ENCODE assay signal across 1 cellular context in the genomic region with DNA sequence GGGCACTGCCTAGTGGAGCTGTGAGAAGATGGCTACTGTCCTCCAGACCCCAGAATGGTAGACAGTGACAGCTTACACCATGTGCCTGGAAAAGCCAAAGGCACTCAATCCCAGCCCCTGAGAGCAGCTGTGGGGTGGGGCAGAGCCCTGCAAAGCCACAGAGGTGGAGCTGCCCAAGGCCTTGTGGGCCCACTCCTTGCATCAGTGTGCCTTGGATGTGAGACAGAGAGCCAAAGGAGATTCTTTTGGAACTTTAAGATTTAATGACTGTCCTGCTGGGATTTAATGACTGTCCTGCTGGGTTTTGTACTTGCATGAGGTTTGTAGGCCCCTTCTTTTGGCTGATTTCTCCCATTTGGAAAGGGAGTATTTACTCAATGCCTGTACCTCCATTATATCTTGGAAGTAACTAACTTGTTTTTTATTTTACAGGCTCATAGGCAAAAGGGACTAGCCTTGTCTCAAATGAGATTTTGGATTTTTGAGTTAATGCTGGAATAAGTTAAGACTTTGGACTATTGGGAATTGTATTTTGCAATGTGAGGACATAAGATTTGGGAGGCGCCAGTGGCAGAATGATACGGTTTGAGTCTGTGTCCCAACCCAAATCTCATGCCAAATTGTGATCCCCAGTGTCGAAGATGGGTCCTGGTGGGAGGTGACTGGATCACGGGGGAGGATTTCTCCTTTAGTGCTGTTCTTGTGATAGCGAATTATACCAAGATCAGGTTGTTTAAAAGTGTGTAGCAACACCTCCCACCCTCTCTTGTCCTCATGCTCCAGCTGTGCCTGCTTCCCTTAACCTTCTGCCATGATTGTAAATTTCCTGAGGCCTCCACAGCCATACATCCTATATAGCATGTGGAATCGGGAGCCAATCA.
TF ChIP-seq lines count a peak whose summit lies in the region.

No MANE protein-coding gene starts in this region.

TF ChIP-seq in H1, 55 proteins besides CTCF, POLR2A, EP300 and RAD21 (continued from another document):
- no peak for TF ChIP-seq RFX5 (IDR thresholded peaks at IDR 0.05; ENCODE audit: borderline replicate concordance, low read depth, low read length)
